Comparison of ENCODE assay signal across 7 cellular contexts in the genomic region with DNA sequence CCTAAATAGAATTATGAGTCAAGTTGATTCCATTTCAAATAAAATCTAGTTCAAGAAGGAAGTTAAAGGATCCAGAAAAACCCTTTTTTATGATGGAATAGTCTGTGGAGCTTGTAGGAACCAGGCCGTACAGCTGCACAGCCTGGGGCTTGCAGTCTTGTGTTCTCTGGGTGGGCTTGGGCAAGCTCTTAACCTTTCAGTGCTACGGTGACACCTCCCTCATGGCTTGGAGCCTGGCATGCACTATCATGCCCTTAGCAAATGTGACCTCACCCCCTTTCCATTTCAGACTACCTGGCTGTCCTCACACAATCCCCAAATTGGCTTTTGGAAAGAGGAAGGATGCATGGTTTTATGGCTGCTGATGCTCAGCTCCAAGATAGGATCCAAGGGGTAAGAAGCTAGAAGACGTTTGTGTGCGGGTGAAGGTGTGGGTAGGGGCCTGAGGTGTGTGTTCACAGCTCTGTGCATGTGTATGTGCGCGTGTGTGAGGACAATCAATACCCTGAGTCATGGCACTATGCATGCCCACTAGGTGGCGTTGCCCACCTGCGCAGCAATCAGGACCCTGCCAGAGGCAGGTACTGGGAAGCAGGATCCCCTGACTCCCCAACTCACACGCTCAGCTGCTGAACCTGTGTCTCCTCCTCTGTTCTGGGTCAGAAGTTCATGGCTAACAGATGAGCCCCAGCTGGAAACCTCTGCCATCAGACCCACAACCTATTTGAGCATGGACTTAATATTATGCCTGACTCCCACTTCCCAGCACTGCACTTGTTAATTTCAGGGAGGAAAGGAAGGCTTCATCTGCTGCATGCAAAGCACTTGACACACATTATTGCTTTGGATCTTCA.
DNase-seq lines count a peak whose midpoint lies in the region; ATAC-seq and TF ChIP-seq lines count a peak whose summit lies in the region.

No MANE protein-coding gene starts in this region.

- peak; percentile 96 for TF ChIP-seq CTCF in GM12865 (IDR thresholded peaks at IDR 0.05; ENCODE audit: insufficient read depth, low read depth, low read length, missing control alignments)
- TF ChIP-seq CTCF in OCI-LY7 (conservative IDR thresholded peaks at IDR 0.05; ENCODE audit: low read length), result peak; percentile 92
- peak; percentile 94 for TF ChIP-seq CTCF in fibroblast of pulmonary artery (IDR thresholded peaks at IDR 0.05; ENCODE audit: low read length, missing control alignments)
- peak; percentile 79 for TF ChIP-seq CTCF in thoracic aorta (IDR thresholded peaks at IDR 0.05)

- H3K79me2 ChIP-seq in OCI-LY7 (ENCODE audit: insufficient read depth, low read depth, low read length), result no peaks in the 10 kb centered on the region

- POLR2A ChIA-PET in OCI-LY7 (lab: Charles Lee), result interaction anchor here (0.6 kb wide), 1 partner anchor 72 kb away, joined by 3 read pairs; no protein-coding TSS in a partner anchor

- H4K20me1 ChIP-seq in OCI-LY7 (ENCODE audit: insufficient read depth, low read length), result no peaks in the 10 kb centered on the region

- H3K27me3 ChIP-seq in thoracic aorta (replicated peaks; ENCODE audit: insufficient read depth), result no peaks in the 10 kb centered on the region

- H3K9me3 ChIP-seq in OCI-LY7 (ENCODE audit: low read length) (no peaks in the 10 kb centered on the region), thoracic aorta (no peaks in the 10 kb centered on the region)

- H3K4me2 ChIP-seq in OCI-LY7 (ENCODE audit: low read length), result no peak overlapping the region

- H2AFZ ChIP-seq in OCI-LY7 (ENCODE audit: low read length), result no peak overlapping the region

- intact Hi-C loops in OCI-LY7 (cut with micrococcal nuclease; ENCODE audit: unreplicated experiment), result loop anchor here (1.0 kb wide), 2 partner anchors 288 to 316 kb away; no protein-coding TSS in a partner anchor

- CTCF ChIA-PET in OCI-LY7 (lab: Charles Lee; ENCODE audit: unreplicated experiment), result interaction anchor here (0.6 to 1.7 kb wide), 3 partner anchors 132 to 339 kb away, joined by 3 to 10 read pairs (median 3); no protein-coding TSS in a partner anchor

- no peak overlapping the region for H3K27ac ChIP-seq in OCI-LY7 (ENCODE audit: low read depth, low read length, poor library complexity, severe bottlenecking)
- no peak overlapping the region for H3K27ac ChIP-seq in thoracic aorta

- H3K4me1 ChIP-seq in OCI-LY7 (ENCODE audit: insufficient read depth, low read length, poor library complexity, severe bottlenecking) (no peaks in the 10 kb centered on the region), thoracic aorta (ENCODE audit: control insufficient read depth in 1 of 2, low read depth in 2 of 2) (no peaks in the 10 kb centered on the region)

- H3K4me3 ChIP-seq in GM12865 (ENCODE audit: low read depth, low read length) (no peak overlapping the region), OCI-LY7 (ENCODE audit: low read depth, low read length, poor library complexity, severe bottlenecking) (no peak overlapping the region), fibroblast of pulmonary artery (replicated peaks; ENCODE audit: low read depth, low read length) (no peak overlapping the region), thoracic aorta (no peak overlapping the region)

- peak; percentile 66 for DNase-seq in GM12865 (ENCODE audit: low read depth)
- DNase-seq in OCI-LY7 (ENCODE audit: low spot score), result peak; percentile 67
- peak; percentile 50 for DNase-seq in activated T-helper 1 cell treated with Interleukin-2 at 50 U/mL for 16 hours (ENCODE audit: low read depth)
- peak; percentile 61 for DNase-seq in fibroblast of pulmonary artery (ENCODE audit: low read depth)
- peak in 39 of 56 donors; percentile 9 to 78 (median 43) for DNase-seq in nucleus accumbens (lab: John Stamatoyannopoulos, UW)
- no peak for DNase-seq in thoracic aorta (ENCODE audit: low spot score)

- H3K36me3 ChIP-seq in OCI-LY7 (ENCODE audit: insufficient read depth, low read length) (no peaks in the 10 kb centered on the region), thoracic aorta (no peaks in the 10 kb centered on the region)

- no TSS peak for BruUV-seq in OCI-LY7 (replicated peaks; lab: Mats Ljungman, UMichigan)

- ATAC-seq in HG02885 (IDR thresholded peaks at IDR 0.05; ENCODE audit: poor library complexity, unreplicated experiment), result peak; percentile 85
- ATAC-seq in thoracic aorta (ENCODE audit: insufficient number of reproducible peaks, low FRiP score, low read depth), result no peak

- H3K9me2 ChIP-seq in OCI-LY7 (ENCODE audit: insufficient read depth, low read length), result no peaks in the 10 kb centered on the region
